In genomic region chr4:25677943-25678342, GRCh38 we compare ENCODE assay signal across 35 cellular contexts. TPM values are rescaled to one million over a fixed set of nuclear protein-coding genes. Genes with fewer than 3 reads are reported as not detected.
"Had no signal": no experiment of that assay in that cellular context is flagged by ENCODE, and none has a peak within 500 bp of the region (broad histone marks: within the 10 kb centered on the region; RNA-seq: fewer than 3 reads in every experiment).

No MANE protein-coding gene starts in this region.

- H3K36me3 Mint-ChIP-seq: activated naive CD4-positive, alpha-beta T cell treated with anti-CD3 and anti-CD28 coated beads, Interleukin-2, amount 50 U/mL, for 24 hours; activated naive CD8-positive, alpha-beta T cell treated with anti-CD3 and anti-CD28 coated beads for 36 hours had no signal

- H3K27me3 ChIP-seq: adrenal gland, body of pancreas, esophagus muscularis mucosa, foreskin keratinocyte, gastrocnemius medialis had no signal

- H3K36me3 ChIP-seq: adrenal gland, esophagus muscularis mucosa, gastrocnemius medialis, WERI-Rb-1 had no signal

- H3K9me3 Mint-ChIP-seq: activated B cell treated with CpG ODN at 0.5 μM for 24 hours; activated CD8-positive, alpha-beta T cell treated with anti-CD3 and anti-CD28 coated beads for 36 hours; activated naive CD4-positive, alpha-beta T cell treated with anti-CD3 and anti-CD28 coated beads for 36 hours; activated naive CD4-positive, alpha-beta T cell treated with anti-CD3 and anti-CD28 coated beads, Interleukin-2, amount 50 U/mL, for 24 hours; activated naive CD8-positive, alpha-beta T cell treated with anti-CD3 and anti-CD28 coated beads for 36 hours; activated naive CD8-positive, alpha-beta T cell treated with anti-CD3 and anti-CD28 coated beads, Interleukin-2, amount 50 U/mL, for 24 hours; activated T-cell treated with anti-CD3 and anti-CD28 coated beads, Interleukin-2, amount 50 U/mL, for 4 hours; T-helper 2 cell treated with Interferon-gamma antibody and Interleukin-4, amounts not matched to agents 5 μg/mL and 100 μg/mL, for 36 hours had no signal

- H3K27me3 Mint-ChIP-seq: activated B cell treated with CpG ODN at 0.5 μM for 24 hours; activated CD8-positive, alpha-beta T cell treated with anti-CD3 and anti-CD28 coated beads for 36 hours; activated naive CD4-positive, alpha-beta T cell treated with anti-CD3 and anti-CD28 coated beads, Interleukin-2, amount 50 U/mL, for 24 hours; activated naive CD8-positive, alpha-beta T cell treated with anti-CD3 and anti-CD28 coated beads for 36 hours; activated naive CD8-positive, alpha-beta T cell treated with anti-CD3 and anti-CD28 coated beads, Interleukin-2, amount 50 U/mL, for 24 hours had no signal

- H3K4me3 ChIP-seq: adrenal gland, body of pancreas, esophagus muscularis mucosa, gastrocnemius medialis had no signal

- ATAC-seq: activated CD4-positive, CD25-positive, alpha-beta regulatory T cell treated with anti-CD3 and anti-CD28 coated beads, Interleukin-2, amount 50 U/mL, for 24 hours; activated CD8-positive, alpha-beta T cell treated with anti-CD3 and anti-CD28 coated beads for 36 hours; activated naive CD8-positive, alpha-beta T cell treated with anti-CD3 and anti-CD28 coated beads, Interleukin-2, amount 50 U/mL, for 24 hours; activated T-cell treated with anti-CD3 and anti-CD28 coated beads, Interleukin-2, amount 50 U/mL, for 4 hours; activated T-helper 17 cell treated with anti-CD3 and anti-CD28 coated beads, Interleukin-2, amount 50 U/mL, for 72 hours; body of pancreas; effector memory CD8-positive, alpha-beta T cell; foreskin keratinocyte; gastrocnemius medialis; T-helper 17 cell had no signal

- H3K4me1 ChIP-seq: adrenal gland, body of pancreas, esophagus muscularis mucosa, foreskin keratinocyte, gastrocnemius medialis had no signal

- H3K27ac Mint-ChIP-seq: activated B cell treated with CpG ODN at 0.5 μM for 24 hours; activated CD8-positive, alpha-beta T cell treated with anti-CD3 and anti-CD28 coated beads for 36 hours; activated naive CD4-positive, alpha-beta T cell treated with anti-CD3 and anti-CD28 coated beads for 36 hours; activated naive CD4-positive, alpha-beta T cell treated with anti-CD3 and anti-CD28 coated beads, Interleukin-2, amount 50 U/mL, for 24 hours; activated naive CD8-positive, alpha-beta T cell treated with anti-CD3 and anti-CD28 coated beads for 36 hours; activated naive CD8-positive, alpha-beta T cell treated with anti-CD3 and anti-CD28 coated beads, Interleukin-2, amount 50 U/mL, for 24 hours; activated T-helper 17 cell treated with anti-CD3 and anti-CD28 coated beads, Interleukin-2, amount 50 U/mL, for 72 hours; effector memory CD8-positive, alpha-beta T cell; T-helper 17 cell; T-helper 2 cell treated with Interferon-gamma antibody and Interleukin-4, amounts not matched to agents 5 μg/mL and 100 μg/mL, for 36 hours had no signal

- FAIRE-seq: colon had no signal

- H3K27ac ChIP-seq: adrenal gland, body of pancreas, esophagus muscularis mucosa, foreskin keratinocyte, gastrocnemius medialis, WERI-Rb-1 had no signal

- H3K4me1 Mint-ChIP-seq: activated B cell treated with CpG ODN at 0.5 μM for 24 hours; activated naive CD4-positive, alpha-beta T cell treated with anti-CD3 and anti-CD28 coated beads, Interleukin-2, amount 50 U/mL, for 24 hours; activated naive CD8-positive, alpha-beta T cell treated with anti-CD3 and anti-CD28 coated beads for 36 hours; activated naive CD8-positive, alpha-beta T cell treated with anti-CD3 and anti-CD28 coated beads, Interleukin-2, amount 50 U/mL, for 24 hours; activated T-helper 17 cell treated with anti-CD3 and anti-CD28 coated beads, Interleukin-2, amount 50 U/mL, for 72 hours; T-helper 17 cell had no signal

- H3K9me3 ChIP-seq: adrenal gland, body of pancreas, esophagus muscularis mucosa, gastrocnemius medialis had no signal

- DNase-seq: activated B cell treated with CpG ODN at 0.5 μM for 24 hours; activated CD4-positive, alpha-beta T cell treated with anti-CD3 and anti-CD28 coated beads for 48 hours; activated CD4-positive, alpha-beta T cell treated with anti-CD3 and anti-CD28 coated beads, Interleukin-2, amount 50 U/mL, for 1 hour; activated CD4-positive, alpha-beta T cell treated with anti-CD3 and anti-CD28 coated beads, Interleukin-2, amount 50 U/mL, for 48 hours; activated CD8-positive, alpha-beta memory T cell treated with anti-CD3 and anti-CD28 coated beads for 24 hours; activated CD8-positive, alpha-beta T cell treated with anti-CD3 and anti-CD28 coated beads for 36 hours; activated effector memory CD4-positive, alpha-beta T cell treated with Interleukin-2 at 50 U/mL for 16 hours; activated naive CD4-positive, alpha-beta T cell treated with anti-CD3 and anti-CD28 coated beads for 36 hours; activated naive CD8-positive, alpha-beta T cell treated with anti-CD3 and anti-CD28 coated beads for 36 hours; activated naive CD8-positive, alpha-beta T cell treated with anti-CD3 and anti-CD28 coated beads, Interleukin-2, amount 50 U/mL, for 24 hours; activated T-cell treated with anti-CD3 and anti-CD28 coated beads, Interleukin-2, amount 50 U/mL, for 4 hours; adrenal gland; amygdala; aorta; body of pancreas; caudate nucleus; cortex of kidney; dermis blood vessel endothelial cell; effector CD4-positive, alpha-beta T cell; effector memory CD8-positive, alpha-beta T cell; erythroblast; foreskin keratinocyte; gastrocnemius medialis; glutamatergic neuron; T-helper 1 cell; T-helper 17 cell; T1000; WERI-Rb-1 had no signal

- H3K4me3 Mint-ChIP-seq: activated B cell treated with CpG ODN at 0.5 μM for 24 hours; activated CD8-positive, alpha-beta T cell treated with anti-CD3 and anti-CD28 coated beads for 36 hours; activated naive CD4-positive, alpha-beta T cell treated with anti-CD3 and anti-CD28 coated beads for 36 hours; activated naive CD4-positive, alpha-beta T cell treated with anti-CD3 and anti-CD28 coated beads, Interleukin-2, amount 50 U/mL, for 24 hours; activated naive CD8-positive, alpha-beta T cell treated with anti-CD3 and anti-CD28 coated beads for 36 hours; activated naive CD8-positive, alpha-beta T cell treated with anti-CD3 and anti-CD28 coated beads, Interleukin-2, amount 50 U/mL, for 24 hours; activated T-cell treated with anti-CD3 and anti-CD28 coated beads, Interleukin-2, amount 50 U/mL, for 4 hours; activated T-helper 17 cell treated with anti-CD3 and anti-CD28 coated beads, Interleukin-2, amount 50 U/mL, for 72 hours; effector memory CD8-positive, alpha-beta T cell; T-helper 17 cell; T-helper 2 cell treated with Interferon-gamma antibody and Interleukin-4, amounts not matched to agents 5 μg/mL and 100 μg/mL, for 36 hours had no signal

RNA-seq across cellular contexts. Expression of gene SLC34A2, which starts 22.3 kb away (rescaled TPM):
- total RNA-seq: activated B cell treated with CpG ODN at 0.5 μM for 24 hours; activated CD8-positive, alpha-beta T cell treated with anti-CD3 and anti-CD28 coated beads for 36 hours; activated naive CD4-positive, alpha-beta T cell treated with anti-CD3 and anti-CD28 coated beads for 36 hours; activated naive CD8-positive, alpha-beta T cell treated with anti-CD3 and anti-CD28 coated beads for 36 hours; activated T-helper 17 cell treated with anti-CD3 and anti-CD28 coated beads, Interleukin-2, amount 50 U/mL, for 72 hours; chondrocyte; foreskin keratinocyte; gastrocnemius medialis; T-helper 17 cell had no signal
- polyA plus RNA-seq: foreskin keratinocyte had no signal
